Comparison of ENCODE assay signal across 11 cellular contexts in the genomic region with DNA sequence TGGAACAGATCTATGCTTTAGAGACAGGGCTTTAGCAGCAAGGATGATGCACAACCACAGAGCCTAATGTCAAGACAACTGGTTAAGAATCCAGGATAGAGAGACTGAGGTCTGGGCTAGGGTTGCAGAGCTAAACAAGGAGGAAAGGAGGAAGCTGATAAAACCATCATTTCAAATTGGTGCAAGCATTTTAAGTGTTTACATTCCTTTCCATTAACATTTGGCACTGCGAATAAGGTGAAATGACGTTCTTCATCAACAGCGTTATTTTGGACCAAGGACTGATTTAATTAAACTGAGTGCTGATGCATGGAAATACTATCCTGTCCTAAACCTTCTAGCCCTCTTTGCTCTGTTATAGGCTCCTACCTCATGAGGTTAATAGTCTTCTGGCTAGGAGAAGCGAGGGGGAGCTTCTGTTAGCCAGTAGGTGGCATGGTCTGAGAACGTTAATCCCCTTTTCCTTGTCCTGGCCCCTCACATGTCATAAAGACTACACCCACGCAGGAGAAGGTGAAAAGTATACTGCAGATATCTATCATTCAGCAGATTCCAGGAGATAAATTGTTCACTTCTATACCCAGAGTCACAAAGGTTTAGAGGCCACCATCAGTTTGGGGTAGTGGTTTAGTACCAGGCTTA. TPM values are rescaled to one million over a fixed set of nuclear protein-coding genes. Genes with fewer than 3 reads are reported as not detected.
A peak's percentile ranks its signal among the peaks of the same experiment; 100 is the strongest.
DNase-seq lines count a peak whose midpoint lies in the region; ATAC-seq and TF ChIP-seq lines count a peak whose summit lies in the region.
"Had no signal": no experiment of that assay in that cellular context is flagged by ENCODE, and none has a peak within 500 bp of the region (broad histone marks: within the 10 kb centered on the region; RNA-seq: fewer than 3 reads in every experiment).

No MANE protein-coding gene starts in this region.

- H3K27me3 ChIP-seq in brain microvascular endothelial cell (replicated peaks): no peaks in the 10 kb centered on the region
- no peaks in the 10 kb centered on the region for H3K27me3 ChIP-seq in left lung
- H3K27me3 ChIP-seq in gastroesophageal sphincter: no peaks in the 10 kb centered on the region

- H3K4me1 ChIP-seq in left lung (no peaks in the 10 kb centered on the region), gastroesophageal sphincter (peaks cover 0 to 11% (median 0%) of the 10 kb centered on the region in 3 donors)

- 37 to 48% methylated on average over 6 of the region's 6 CpGs for WGBS in gastroesophageal sphincter (ENCODE audit: low coverage in 1 of 2), 2 donors

- no peak overlapping the region for H3K4me3 Mint-ChIP-seq in activated T-helper 2 cell treated with anti-CD3 and anti-CD28 coated beads, Interferon-gamma antibody, Interleukin-2, Interleukin-4, amounts not matched to agents 10 μg/mL and 5 μg/mL and 100 μg/mL, durations not matched to agents 14 hours and 24 hours and 36 hours (ENCODE audit: low read depth)
- H3K4me3 Mint-ChIP-seq: activated CD8-positive, alpha-beta T cell treated with anti-CD3 and anti-CD28 coated beads for 36 hours; activated naive CD4-positive, alpha-beta T cell treated with anti-CD3 and anti-CD28 coated beads, Interleukin-2, amount 10 ng/mL, durations not matched to agents 7 days and 5 days had no signal

- TF ChIP-seq EP300 in gastroesophageal sphincter (IDR thresholded peaks at IDR 0.05): no peak

- H3K4me1 Mint-ChIP-seq in activated T-helper 2 cell treated with anti-CD3 and anti-CD28 coated beads, Interferon-gamma antibody, Interleukin-2, Interleukin-4, amounts not matched to agents 10 μg/mL and 5 μg/mL and 100 μg/mL, durations not matched to agents 14 hours and 24 hours and 36 hours (ENCODE audit: low read depth): peaks cover 8% of the 10 kb centered on the region

- peaks cover 31% of the 10 kb centered on the region for H3K27me3 Mint-ChIP-seq in activated T-helper 2 cell treated with anti-CD3 and anti-CD28 coated beads, Interferon-gamma antibody, Interleukin-2, Interleukin-4, amounts not matched to agents 10 μg/mL and 5 μg/mL and 100 μg/mL, durations not matched to agents 14 hours and 24 hours and 36 hours (ENCODE audit: low read depth)

- H3K36me3 ChIP-seq in brain microvascular endothelial cell (replicated peaks): no peaks in the 10 kb centered on the region
- no peaks in the 10 kb centered on the region for H3K36me3 ChIP-seq in left lung
- H3K36me3 ChIP-seq in gastroesophageal sphincter: no peaks in the 10 kb centered on the region

- H3K4me3 ChIP-seq in brain microvascular endothelial cell (ENCODE audit: low read depth, low read length): no peak overlapping the region
- no peak overlapping the region for H3K4me3 ChIP-seq in left lung
- H3K4me3 ChIP-seq in gastroesophageal sphincter: no peak overlapping the region

- in situ Hi-C loops in G401 (cut with HindIII; ENCODE audit: low sequenced_read_pairs) (no loop called here), brain microvascular endothelial cell (cut with HindIII; ENCODE audit: low pct_ligation_motif_present, low sequenced_read_pairs) (no loop called here)

- H3K36me3 Mint-ChIP-seq in activated T-helper 2 cell treated with anti-CD3 and anti-CD28 coated beads, Interferon-gamma antibody, Interleukin-2, Interleukin-4, amounts not matched to agents 10 μg/mL and 5 μg/mL and 100 μg/mL, durations not matched to agents 14 hours and 24 hours and 36 hours (ENCODE audit: low read depth): no peaks in the 10 kb centered on the region
- H3K36me3 Mint-ChIP-seq: activated naive CD4-positive, alpha-beta T cell treated with anti-CD3 and anti-CD28 coated beads, Interleukin-2, amount 10 ng/mL, durations not matched to agents 7 days and 5 days had no signal

- no peaks in the 10 kb centered on the region for H3K9me3 ChIP-seq in left lung
- H3K9me3 ChIP-seq in gastroesophageal sphincter: no peaks in the 10 kb centered on the region

- intact Hi-C loops in left lung (cut with DNase I): no loop called here
- intact Hi-C loops in activated T-helper 2 cell treated with anti-CD3 and anti-CD28 coated beads, Interferon-gamma antibody, Interleukin-2, Interleukin-4, amounts not matched to agents 10 μg/mL and 5 μg/mL and 100 μg/mL, durations not matched to agents 14 hours and 24 hours and 36 hours (cut with micrococcal nuclease): no loop called here

- DNase-seq in G401 (ENCODE audit: low spot score) (peak; percentile 17), NCI-H526 (lab: John Stamatoyannopoulos, UW) (peak; percentile 48 to 71), brain microvascular endothelial cell (no peak), left lung (no peak), NOMO-1 (lab: John Stamatoyannopoulos, UW; ENCODE audit: unreplicated experiment in 2 of 2) (no peak)
- no peak for DNase-seq in activated T-helper 2 cell treated with anti-CD3 and anti-CD28 coated beads, Interferon-gamma antibody, Interleukin-2, Interleukin-4, amounts not matched to agents 10 μg/mL and 5 μg/mL and 100 μg/mL, durations not matched to agents 14 hours and 24 hours and 36 hours (ENCODE audit: low spot score)
- DNase-seq: activated CD8-positive, alpha-beta T cell treated with anti-CD3 and anti-CD28 coated beads for 36 hours; activated naive CD4-positive, alpha-beta T cell treated with anti-CD3 and anti-CD28 coated beads, Interleukin-2, amount 10 ng/mL, durations not matched to agents 7 days and 5 days; cortex of kidney had no signal

- H3K27ac ChIP-seq in brain microvascular endothelial cell (no peak overlapping the region), left lung (no peak overlapping the region), gastroesophageal sphincter (no peak overlapping the region)

- TF ChIP-seq CTCF in brain microvascular endothelial cell (IDR thresholded peaks at IDR 0.05; ENCODE audit: low read depth, low read length, missing control alignments) (peak; percentile 55), left lung (IDR thresholded peaks at IDR 0.05) (no peak), gastroesophageal sphincter (IDR thresholded peaks at IDR 0.05) (peak in 2 of 4 experiments; percentile 7 to 41)

- H3K9me3 Mint-ChIP-seq in activated T-helper 2 cell treated with anti-CD3 and anti-CD28 coated beads, Interferon-gamma antibody, Interleukin-2, Interleukin-4, amounts not matched to agents 10 μg/mL and 5 μg/mL and 100 μg/mL, durations not matched to agents 14 hours and 24 hours and 36 hours: no peaks in the 10 kb centered on the region
- H3K9me3 Mint-ChIP-seq: activated CD8-positive, alpha-beta T cell treated with anti-CD3 and anti-CD28 coated beads for 36 hours; activated naive CD4-positive, alpha-beta T cell treated with anti-CD3 and anti-CD28 coated beads, Interleukin-2, amount 10 ng/mL, durations not matched to agents 7 days and 5 days had no signal

- ATAC-seq in left lung (peak; percentile 74), gastroesophageal sphincter (no peak), GM21576 (IDR thresholded peaks at IDR 0.05; ENCODE audit: unreplicated experiment) (no peak)
- ATAC-seq: activated CD8-positive, alpha-beta T cell treated with anti-CD3 and anti-CD28 coated beads for 36 hours had no signal

- TF ChIP-seq POLR2A in gastroesophageal sphincter (IDR thresholded peaks at IDR 0.05): no peak

- no peak overlapping the region for H3K27ac Mint-ChIP-seq in activated T-helper 2 cell treated with anti-CD3 and anti-CD28 coated beads, Interferon-gamma antibody, Interleukin-2, Interleukin-4, amounts not matched to agents 10 μg/mL and 5 μg/mL and 100 μg/mL, durations not matched to agents 14 hours and 24 hours and 36 hours
- H3K27ac Mint-ChIP-seq: activated CD8-positive, alpha-beta T cell treated with anti-CD3 and anti-CD28 coated beads for 36 hours; activated naive CD4-positive, alpha-beta T cell treated with anti-CD3 and anti-CD28 coated beads, Interleukin-2, amount 10 ng/mL, durations not matched to agents 7 days and 5 days had no signal

RNA-seq across cellular contexts. Expression of a gene that starts 7.6 kb away (rescaled TPM):
- total RNA-seq in G401 (2014; rRNA removed; shearing (Covaris generic)): not detected in 2 replicates
- 10 to 100 TPM; 52.5 to 75.3 TPM for total RNA-seq in left lung
- 3.4 and 4.2 TPM in 2 replicates for total RNA-seq in activated T-helper 2 cell treated with anti-CD3 and anti-CD28 coated beads, Interferon-gamma antibody, Interleukin-2, Interleukin-4, amounts not matched to agents 10 μg/mL and 5 μg/mL and 100 μg/mL, durations not matched to agents 14 hours and 24 hours and 36 hours
- total RNA-seq in gastroesophageal sphincter: 100 to 1,000 TPM in 2 of 4 donors, 10 to 100 TPM in 2; 81.4 to 167 (median 121) TPM

Comparison
In these comparisons a context has a peak if more than half of its experiments do, and no peak if none do; other contexts are left out.
1. DNase-seq: peak in G401 (single experiment) and NCI-H526 (2 of 2); none in brain microvascular endothelial cell (single experiment), left lung (0 of 2), activated T-helper 2 cell treated with anti-CD3 and anti-CD28 coated beads, Interferon-gamma antibody, Interleukin-2, Interleukin-4, amounts not matched to agents 10 μg/mL and 5 μg/mL and 100 μg/mL, durations not matched to agents 14 hours and 24 hours and 36 hours (single experiment) and NOMO-1 (0 of 2).
2. RNA of a gene that starts 7.6 kb away (total RNA-seq): 81.4 to 167 TPM in gastroesophageal sphincter and 52.5 to 75.3 TPM in left lung; 3.4 to 4.2 TPM in activated T-helper 2 cell treated with anti-CD3 and anti-CD28 coated beads, Interferon-gamma antibody, Interleukin-2, Interleukin-4, amounts not matched to agents 10 μg/mL and 5 μg/mL and 100 μg/mL, durations not matched to agents 14 hours and 24 hours and 36 hours and not detected in G401; every median in the first group is over 10 times any median in the second.